20 cellular contexts compared by ENCODE assay signal in genomic region chr5:135331612-135332011, GRCh38.
"Had no signal": no experiment of that assay in that cellular context is flagged by ENCODE, and none has a peak within 500 bp of the region (broad histone marks: within the 10 kb centered on the region; RNA-seq: fewer than 3 reads in every experiment).

No MANE protein-coding gene starts in this region.

- DNase-seq: dermis blood vessel endothelial cell; heart right ventricle; hypothalamus; kidney glomerular epithelial cell; mesendoderm; naive thymus-derived CD4-positive, alpha-beta T cell; nephron progenitor cell; psoas muscle; retina; spleen; stimulated activated CD4-positive, alpha-beta T cell treated with anti-CD3 and anti-CD28 coated beads, Interleukin-15, amount 100 ng/mL, for 24 hours; stimulated activated CD4-positive, alpha-beta T cell treated with anti-CD3 and anti-CD28 coated beads, Interleukin-1b, Interleukin-23, amount 100 ng/mL, for 48 hours; stimulated activated CD4-positive, alpha-beta T cell treated with anti-CD3 and anti-CD28 coated beads, Interleukin-4, amount 100 ng/mL, for 24 hours; tibial artery; upper lobe of right lung had no signal

- H3K27ac Mint-ChIP-seq: stimulated activated memory B cell treated with anti-CD40 and anti-IgM and Interleukin-4, amounts not matched to agents 10 μg/mL and 1 μg/mL and 100 μg/mL, for 72 hours; stimulated activated naive CD8-positive, alpha-beta T cell treated with anti-CD3 and anti-CD28 coated beads, Interleukin-15, Interleukin-2, amounts not matched to agents 100 ng/mL and 50 ng/mL, for 24 hours had no signal

- H3K79me2 ChIP-seq: parathyroid adenoma had no signal

- H3K9me3 Mint-ChIP-seq: naive thymus-derived CD4-positive, alpha-beta T cell; nephron progenitor cell; stimulated activated memory B cell treated with anti-CD40 and anti-IgM and Interleukin-4, amounts not matched to agents 10 μg/mL and 1 μg/mL and 100 μg/mL, for 72 hours; stimulated activated naive CD8-positive, alpha-beta T cell treated with anti-CD3 and anti-CD28 coated beads, Interleukin-15, Interleukin-2, amounts not matched to agents 100 ng/mL and 50 ng/mL, for 24 hours had no signal

- H3K27ac ChIP-seq: heart right ventricle, parathyroid adenoma, psoas muscle, spleen, tibial artery, upper lobe of right lung, vagina had no signal

- H3K27me3 ChIP-seq: heart right ventricle, spleen, tibial artery, upper lobe of right lung, vagina had no signal

- H3K9me3 ChIP-seq: heart right ventricle, psoas muscle, spleen, tibial artery, upper lobe of right lung, vagina had no signal

- H3K9ac ChIP-seq: parathyroid adenoma had no signal

- H2AFZ ChIP-seq: parathyroid adenoma had no signal

- H3K27me3 Mint-ChIP-seq: naive thymus-derived CD4-positive, alpha-beta T cell; stimulated activated memory B cell treated with anti-CD40 and anti-IgM and Interleukin-4, amounts not matched to agents 10 μg/mL and 1 μg/mL and 100 μg/mL, for 72 hours; stimulated activated naive CD8-positive, alpha-beta T cell treated with anti-CD3 and anti-CD28 coated beads, Interleukin-15, Interleukin-2, amounts not matched to agents 100 ng/mL and 50 ng/mL, for 24 hours had no signal

- H3K4me1 ChIP-seq: parathyroid adenoma, spleen, upper lobe of right lung had no signal

- H3K4me3 ChIP-seq: heart right ventricle, psoas muscle, spleen, tibial artery, upper lobe of right lung, vagina had no signal

- ATAC-seq: heart right ventricle; naive thymus-derived CD4-positive, alpha-beta T cell; sciatic nerve; stimulated activated memory B cell treated with anti-CD40 and anti-IgM and Interleukin-4, amounts not matched to agents 10 μg/mL and 1 μg/mL and 100 μg/mL, for 72 hours; upper lobe of right lung had no signal

- H3K4me3 Mint-ChIP-seq: naive thymus-derived CD4-positive, alpha-beta T cell; nephron progenitor cell; stimulated activated memory B cell treated with anti-CD40 and anti-IgM and Interleukin-4, amounts not matched to agents 10 μg/mL and 1 μg/mL and 100 μg/mL, for 72 hours; stimulated activated naive CD8-positive, alpha-beta T cell treated with anti-CD3 and anti-CD28 coated beads, Interleukin-15, Interleukin-2, amounts not matched to agents 100 ng/mL and 50 ng/mL, for 24 hours had no signal
